In genomic region chr7:69211739-69212138, GRCh38 we compare ENCODE assay signal across 16 cellular contexts.
DNase-seq lines count a peak whose midpoint lies in the region; ATAC-seq and TF ChIP-seq lines count a peak whose summit lies in the region.
"Had no signal": no experiment of that assay in that cellular context is flagged by ENCODE, and none has a peak within 500 bp of the region (broad histone marks: within the 10 kb centered on the region; RNA-seq: fewer than 3 reads in every experiment).

No MANE protein-coding gene starts in this region.

- no peak overlapping the region for H3K27ac ChIP-seq in WERI-Rb-1
- H3K27ac ChIP-seq: brain microvascular endothelial cell, SJSA1, thyroid gland had no signal

- no peaks in the 10 kb centered on the region for H3K9me3 Mint-ChIP-seq in stimulated activated memory B cell treated with anti-CD40 and anti-IgM and Interleukin-4, amounts not matched to agents 10 μg/mL and 1 μg/mL and 100 μg/mL, for 72 hours

- H3K27ac Mint-ChIP-seq in stimulated activated memory B cell treated with anti-CD40 and anti-IgM and Interleukin-4, amounts not matched to agents 10 μg/mL and 1 μg/mL and 100 μg/mL, for 72 hours, result no peak overlapping the region
- H3K27ac Mint-ChIP-seq: activated T-helper 17 cell treated with anti-CD3 and anti-CD28 coated beads, Interleukin-2, amount 50 U/mL, for 72 hours had no signal

- H3K36me3 ChIP-seq in WERI-Rb-1, result no peaks in the 10 kb centered on the region
- H3K36me3 ChIP-seq: brain microvascular endothelial cell, SJSA1, thyroid gland had no signal

- no peaks in the 10 kb centered on the region for H3K27me3 Mint-ChIP-seq in stimulated activated memory B cell treated with anti-CD40 and anti-IgM and Interleukin-4, amounts not matched to agents 10 μg/mL and 1 μg/mL and 100 μg/mL, for 72 hours
- H3K27me3 Mint-ChIP-seq: activated T-helper 17 cell treated with anti-CD3 and anti-CD28 coated beads, Interleukin-2, amount 50 U/mL, for 72 hours had no signal

- peak; percentile 18 to 29 for DNase-seq in SHP77 (lab: John Stamatoyannopoulos, UW)
- no peak for DNase-seq in SHP77 treated with DMSO at 0.1 percent for 48 hours (lab: John Stamatoyannopoulos, UW)
- peak; percentile 75 for DNase-seq in NCI-H146 (lab: John Stamatoyannopoulos, UW)
- DNase-seq in WERI-Rb-1, result peak; percentile 84
- DNase-seq in GM13977 (ENCODE audit: low spot score), result no peak
- DNase-seq in foreskin fibroblast, result no peak
- DNase-seq: activated CD4-positive, alpha-beta T cell treated with anti-CD3 and anti-CD28 coated beads for 4 hours; brain microvascular endothelial cell; mucosa of descending colon; NCI-H187; thyroid gland had no signal

- no peaks in the 10 kb centered on the region for H3K9me3 ChIP-seq in WERI-Rb-1 (ENCODE audit: severe bottlenecking)
- H3K9me3 ChIP-seq: SJSA1, thyroid gland had no signal

- no peaks in the 10 kb centered on the region for H3K36me3 Mint-ChIP-seq in stimulated activated memory B cell treated with anti-CD40 and anti-IgM and Interleukin-4, amounts not matched to agents 10 μg/mL and 1 μg/mL and 100 μg/mL, for 72 hours

- ATAC-seq in stimulated activated memory B cell treated with anti-CD40 and anti-IgM and Interleukin-4, amounts not matched to agents 10 μg/mL and 1 μg/mL and 100 μg/mL, for 72 hours, result peak; percentile 61
- ATAC-seq in esophagus mucosa, result no peak
- ATAC-seq: activated T-helper 17 cell treated with anti-CD3 and anti-CD28 coated beads, Interleukin-2, amount 50 U/mL, for 72 hours; mucosa of descending colon; sciatic nerve had no signal

- in situ Hi-C loops in GM13977 (cut with MboI; ENCODE audit: low pct_unique_long_range_greater_than_20kb, low sequenced_read_pairs, unreplicated experiment), result no loop called here

- no peak overlapping the region for H3K4me3 Mint-ChIP-seq in stimulated activated memory B cell treated with anti-CD40 and anti-IgM and Interleukin-4, amounts not matched to agents 10 μg/mL and 1 μg/mL and 100 μg/mL, for 72 hours
- H3K4me3 Mint-ChIP-seq: activated T-helper 17 cell treated with anti-CD3 and anti-CD28 coated beads, Interleukin-2, amount 50 U/mL, for 72 hours had no signal

- no peaks in the 10 kb centered on the region for H3K27me3 ChIP-seq in WERI-Rb-1 (ENCODE audit: insufficient read depth, low read depth, severe bottlenecking)
- H3K27me3 ChIP-seq: brain microvascular endothelial cell, SJSA1, thyroid gland had no signal

- H3K4me3 ChIP-seq in WERI-Rb-1 (ENCODE audit: low read depth, low read length), result peak overlapping the region; percentile 5
- H3K4me3 ChIP-seq in foreskin fibroblast (ENCODE audit: low read depth in 1 of 2, low read length in 2 of 2), result no peak overlapping the region
- H3K4me3 ChIP-seq: mucosa of descending colon, SJSA1, thyroid gland had no signal

- TF ChIP-seq CTCF in WERI-Rb-1 (IDR thresholded peaks at IDR 0.05; ENCODE audit: low read depth, low read length), result peak; percentile 82
- no peak for TF ChIP-seq CTCF in GM13977 (IDR thresholded peaks at IDR 0.05; ENCODE audit: extremely low read depth, insufficient read depth, missing control alignments)
- no peak for TF ChIP-seq CTCF in foreskin fibroblast (IDR thresholded peaks at IDR 0.05; ENCODE audit: low read depth, low read length)

- H3K4me1 Mint-ChIP-seq in stimulated activated memory B cell treated with anti-CD40 and anti-IgM and Interleukin-4, amounts not matched to agents 10 μg/mL and 1 μg/mL and 100 μg/mL, for 72 hours, result peaks cover 21% of the 10 kb centered on the region
- H3K4me1 Mint-ChIP-seq: activated T-helper 17 cell treated with anti-CD3 and anti-CD28 coated beads, Interleukin-2, amount 50 U/mL, for 72 hours had no signal

Comparison
In these comparisons a context has a peak if more than half of its experiments do, and no peak if none do; other contexts are left out.
1. DNase-seq: peak in SHP77 (2 of 2), NCI-H146 (single experiment) and WERI-Rb-1 (single experiment); none in SHP77 treated with DMSO at 0.1 percent for 48 hours (single experiment), GM13977 (single experiment) and foreskin fibroblast (0 of 2).